In the genomic region with DNA sequence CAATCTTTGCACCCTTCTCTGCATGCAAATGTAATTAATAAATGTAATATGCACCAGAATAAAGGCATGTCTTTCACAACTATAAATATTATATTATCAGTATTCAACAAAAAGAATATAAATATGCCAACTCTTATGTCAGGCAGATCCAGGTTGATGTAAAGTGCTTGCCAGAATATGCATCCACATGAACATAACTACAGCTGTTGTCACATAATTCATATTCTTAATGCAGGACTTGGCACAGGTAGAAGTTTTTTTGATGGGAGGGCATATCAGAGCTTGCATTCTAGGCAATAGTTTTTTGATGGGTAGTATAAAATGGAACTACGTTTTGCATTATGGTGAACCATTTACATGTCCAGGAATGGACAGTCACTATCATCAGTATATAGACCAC, we compare ENCODE assay signal across 18 cellular contexts.
"Had no signal": no experiment of that assay in that cellular context is flagged by ENCODE, and none has a peak within 500 bp of the region (broad histone marks: within the 10 kb centered on the region; RNA-seq: fewer than 3 reads in every experiment).

No MANE protein-coding gene starts in this region.

- ATAC-seq: natural killer cell; right lobe of liver; stimulated activated naive B cell treated with anti-CD40 and anti-IgM and Interleukin-4, amounts not matched to agents 10 μg/mL and 1 μg/mL and 100 μg/mL, for 72 hours; stimulated activated naive CD8-positive, alpha-beta T cell treated with anti-CD3 and anti-CD28 coated beads, Interleukin-15, Interleukin-2, amounts not matched to agents 100 U/mL and 50 U/mL, for 24 hours had no signal

- DNase-seq: islet precursor cell; left ventricle myocardium inferior; mesendoderm; naive B cell; natural killer cell; nephron progenitor cell; occipital lobe; right lobe of liver; stimulated activated CD4-positive, alpha-beta T cell treated with anti-CD3 and anti-CD28 coated beads, Interleukin-1b, Interleukin-23, amount 100 ng/mL, for 48 hours; stimulated activated CD4-positive, alpha-beta T cell treated with anti-CD3 and anti-CD28 coated beads, Interleukin-2, amount 100 ng/mL, for 48 hours; stimulated activated CD4-positive, alpha-beta T cell treated with anti-CD3 and anti-CD28 coated beads, Interleukin-4, amount 100 ng/mL, for 4 hours; stimulated activated naive B cell treated with anti-CD40 and anti-IgM and Interleukin-4, amounts not matched to agents 10 μg/mL and 1 μg/mL and 100 μg/mL, for 72 hours; stimulated activated naive CD8-positive, alpha-beta T cell treated with anti-CD3 and anti-CD28 coated beads, Interleukin-15, Interleukin-2, amounts not matched to agents 100 U/mL and 50 U/mL, for 24 hours; stomach; testis; thyroid gland; transverse colon; upper lobe of left lung had no signal
